In genomic region chr2:228847684-228848083, GRCh38 we compare ENCODE assay signal across 29 cellular contexts.
"Had no signal": no experiment of that assay in that cellular context is flagged by ENCODE, and none has a peak within 500 bp of the region (broad histone marks: within the 10 kb centered on the region; RNA-seq: fewer than 3 reads in every experiment).

No MANE protein-coding gene starts in this region.

- H3K27me3 ChIP-seq: body of pancreas, heart right ventricle, left lung, neural progenitor cell, stomach, thyroid gland, upper lobe of right lung had no signal

- H3K9me3 ChIP-seq: body of pancreas, heart right ventricle, left lung, lower lobe of right lung, stomach, thyroid gland, upper lobe of right lung had no signal

- H3K4me3 ChIP-seq: body of pancreas, coronary artery, heart right ventricle, left lung, lower lobe of right lung, neural progenitor cell, stomach, thyroid gland, upper lobe of right lung had no signal

- H3K36me3 ChIP-seq: heart right ventricle, left lung, lower lobe of right lung, neural progenitor cell, stomach, thyroid gland, upper lobe of right lung had no signal

- H3K27ac ChIP-seq: body of pancreas, coronary artery, heart right ventricle, left lung, lower lobe of right lung, neural progenitor cell, stomach, thyroid gland, upper lobe of right lung had no signal

- H3K4me1 ChIP-seq: body of pancreas, left lung, lower lobe of right lung, neural progenitor cell, stomach, thyroid gland, upper lobe of right lung had no signal

- ATAC-seq: body of pancreas; effector memory CD8-positive, alpha-beta T cell; heart right ventricle; left lung; lower lobe of right lung; natural killer cell; right cardiac atrium; stimulated activated naive B cell treated with anti-CD40 and anti-IgM and Interleukin-4, amounts not matched to agents 10 μg/mL and 1 μg/mL and 100 μg/mL, for 72 hours; upper lobe of right lung had no signal

- DNase-seq: activated CD4-positive, alpha-beta memory T cell treated with anti-CD3 and anti-CD28 coated beads, Interleukin-2, amount 10 ng/mL, durations not matched to agents 7 days and 5 days; activated CD4-positive, alpha-beta T cell treated with anti-CD3 and anti-CD28 coated beads, Interleukin-2, amount 10 ng/mL, durations not matched to agents 7 days and 5 days; activated CD4-positive, CD25-positive, alpha-beta regulatory T cell treated with anti-CD3 and anti-CD28 coated beads, Interleukin-2, amount 50 U/mL, for 72 hours; activated CD8-positive, alpha-beta memory T cell treated with anti-CD3 and anti-CD28 coated beads, Interleukin-2, amount 50 U/mL, for 48 hours; activated gamma-delta T cell; activated naive CD4-positive, alpha-beta T cell treated with anti-CD3 and anti-CD28 coated beads, Interleukin-2, amount 10 ng/mL, durations not matched to agents 7 days and 5 days; activated naive CD8-positive, alpha-beta T cell treated with anti-CD3 and anti-CD28 coated beads, Interleukin-2, amount 10 ng/mL, durations not matched to agents 7 days and 5 days; activated T-cell treated with anti-CD3 and anti-CD28 coated beads, Interleukin-2, amount 50 U/mL, for 24 hours; amniotic stem cell; body of pancreas; cerebellar nuclear complex; effector memory CD8-positive, alpha-beta T cell; erythroblast; foreskin melanocyte; heart right ventricle; left lung; lower lobe of right lung; mesendoderm; natural killer cell; right cardiac atrium; stimulated activated CD4-positive, alpha-beta T cell treated with anti-CD3 and anti-CD28 coated beads, Interleukin-15, amount 100 ng/mL, for 24 hours; stimulated activated CD4-positive, alpha-beta T cell treated with anti-CD3 and anti-CD28 coated beads, Interleukin-2, amount 100 ng/mL, for 24 hours; stimulated activated naive B cell treated with anti-CD40 and anti-IgM and Interleukin-4, amounts not matched to agents 10 μg/mL and 1 μg/mL and 100 μg/mL, for 72 hours; stomach; T-helper 2 cell; thyroid gland; upper lobe of right lung had no signal

- H2AFZ ChIP-seq: neural progenitor cell had no signal

- H3K4me2 ChIP-seq: neural progenitor cell had no signal
